18 cellular contexts compared by ENCODE assay signal in the genomic region with DNA sequence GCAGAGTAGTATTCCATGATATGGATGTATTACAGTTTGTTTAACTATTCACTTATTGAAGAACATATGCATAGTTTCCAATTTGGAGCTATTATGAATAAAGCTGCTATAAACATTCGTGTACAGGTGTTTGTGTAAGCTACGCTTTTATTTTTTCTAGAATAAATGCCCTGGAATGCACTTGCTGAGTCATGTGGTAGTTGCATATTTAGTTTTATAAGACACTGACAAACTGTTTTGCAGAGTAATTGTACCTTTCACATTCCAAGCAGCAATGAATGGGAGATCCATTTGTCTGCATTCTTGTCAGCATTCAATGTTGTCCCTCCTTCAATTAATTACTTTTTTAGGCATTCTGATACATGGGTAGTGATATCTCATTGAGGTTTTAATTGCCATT.
"Had no signal": no experiment of that assay in that cellular context is flagged by ENCODE, and none has a peak within 500 bp of the region (broad histone marks: within the 10 kb centered on the region; RNA-seq: fewer than 3 reads in every experiment).

No MANE protein-coding gene starts in this region.

- DNase-seq: colonic mucosa; dermis blood vessel endothelial cell; endodermal cell; erythroblast; foreskin melanocyte; heart right ventricle; hypothalamus; kidney glomerular epithelial cell; natural killer cell; right cardiac atrium; small intestine; stimulated activated CD4-positive, alpha-beta T cell treated with anti-CD3 and anti-CD28 coated beads, Interleukin-12 subunit alpha, Interleukin-12 subunit beta, amount 100 ng/mL, for 4 hours; stimulated activated naive CD4-positive, alpha-beta T cell treated with Interleukin-2 at 50 U/mL for 16 hours; trophoblast cell had no signal

- H3K4me1 ChIP-seq: colonic mucosa, heart right ventricle had no signal

- H3K4me3 Mint-ChIP-seq: endodermal cell, natural killer cell, neural crest cell had no signal

- H3K36me3 ChIP-seq: colonic mucosa, heart right ventricle had no signal

- FAIRE-seq: endothelial cell of umbilical vein, islet of Langerhans, urothelium cell line had no signal

- H3K27me3 ChIP-seq: colonic mucosa, heart right ventricle had no signal

- H3K4me3 ChIP-seq: colonic mucosa, heart right ventricle had no signal

- H3K36me3 Mint-ChIP-seq: natural killer cell had no signal

- H3K4me1 Mint-ChIP-seq: natural killer cell had no signal

- H3K9me3 ChIP-seq: colonic mucosa had no signal

- H3K27ac ChIP-seq: colonic mucosa, heart right ventricle had no signal

- ATAC-seq: heart right ventricle, natural killer cell, right cardiac atrium had no signal

- H3K27ac Mint-ChIP-seq: endodermal cell, natural killer cell had no signal

- H3K9me3 Mint-ChIP-seq: neural crest cell had no signal
